Comparison of ENCODE assay signal across 11 cellular contexts in the genomic region with DNA sequence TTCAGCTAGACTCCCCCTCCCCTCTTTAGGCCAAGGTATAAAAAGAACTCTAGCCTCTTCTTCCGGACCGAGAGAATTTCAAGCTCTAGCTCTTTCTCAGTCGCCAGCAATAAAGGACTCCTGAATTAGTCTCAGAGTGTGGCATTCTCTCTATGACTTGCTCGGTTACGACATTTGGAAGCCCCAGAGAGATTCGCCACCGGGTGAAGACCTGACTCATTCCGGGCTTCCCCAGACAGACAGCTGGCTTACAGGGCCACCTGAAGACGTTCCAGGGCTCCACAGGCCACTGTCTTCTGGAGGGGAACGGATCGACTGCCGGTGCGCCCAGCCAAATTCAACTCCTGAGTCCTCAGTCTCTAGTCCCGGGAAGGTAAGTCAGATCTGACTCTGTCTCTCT. TPM values are rescaled to one million over a fixed set of nuclear protein-coding genes. Genes with fewer than 3 reads are reported as not detected.
DNase-seq lines count a peak whose midpoint lies in the region; ATAC-seq and TF ChIP-seq lines count a peak whose summit lies in the region.
"Had no signal": no experiment of that assay in that cellular context is flagged by ENCODE, and none has a peak within 500 bp of the region (broad histone marks: within the 10 kb centered on the region; RNA-seq: fewer than 3 reads in every experiment).

Gene AKR1B15 (plus strand): TSS at position 234 of the 400 bp plus-strand sequence. CDS start 15,510 bp downstream, outside the sequence.

- no peak within 1 kb of the TSS for H4K91ac ChIP-seq in mesenchymal stem cell (ENCODE audit: low read length)

- H3K14ac ChIP-seq in mesenchymal stem cell (ENCODE audit: low read length in 2 of 2): no peak within 1 kb of the TSS

- H4K20me1 ChIP-seq in GM23338 (replicated peaks; ENCODE audit: insufficient read depth): no peaks in the 10 kb centered on the region
- H4K20me1 ChIP-seq: BLaER1 had no signal

- H3K4me1 Mint-ChIP-seq in GM23338: peaks cover 37% of the 10 kb centered on the region

- peaks cover 4% of the 10 kb centered on the region for H3K9me2 ChIP-seq in GM23338 (ENCODE audit: insufficient read depth)

- H2AK5ac ChIP-seq in mesenchymal stem cell (ENCODE audit: low read length, severe bottlenecking): no peak within 1 kb of the TSS

- no peak for ATAC-seq in GM23338

- no peak within 1 kb of the TSS for H3K27ac Mint-ChIP-seq in GM23338

- no peaks in the 10 kb centered on the region for H3K79me2 ChIP-seq in GM23338 (replicated peaks; ENCODE audit: insufficient read depth)

- peaks cover 21% of the 10 kb centered on the region for H3K4me1 ChIP-seq in GM23338 (ENCODE audit: insufficient read depth)
- peaks cover 3% of the 10 kb centered on the region for H3K4me1 ChIP-seq in mesenchymal stem cell (ENCODE audit: control insufficient read depth, insufficient read depth, low read depth, low read length)

- peak within 1 kb of the TSS; percentile 70 for H3K4me2 ChIP-seq in GM23338
- H3K4me2 ChIP-seq in mesenchymal stem cell (ENCODE audit: low read length, poor library complexity, severe bottlenecking): no peak within 1 kb of the TSS

- H3K9me3 ChIP-seq in mesenchymal stem cell (ENCODE audit: control insufficient read depth, low read length): no peaks in the 10 kb centered on the region
- H3K9me3 ChIP-seq: BLaER1 had no signal

- H3K4me3 ChIP-seq in GM23338 (peak within 1 kb of the TSS; percentile 52), mesenchymal stem cell (ENCODE audit: insufficient read depth in 1 of 2, low read depth in 1 of 2, low read length in 2 of 2) (peak within 1 kb of the TSS in 1 of 2 experiments; percentile 45)
- H3K4me3 ChIP-seq: BLaER1 had no signal

- H3K27me3 Mint-ChIP-seq in GM23338 (ENCODE audit: insufficient read depth, low read depth, poor library complexity): peaks cover 7% of the 10 kb centered on the region

- no peak within 1 kb of the TSS for H3K23ac ChIP-seq in mesenchymal stem cell (ENCODE audit: low read length in 2 of 2)

- no peaks in the 10 kb centered on the region; the same call in 2 of the 3 replicates for H3K9me3 Mint-ChIP-seq in GM23338

- no peak within 1 kb of the TSS for H2BK120ac ChIP-seq in mesenchymal stem cell (ENCODE audit: low read depth, low read length)

- WGBS in mesenchymal stem cell: 85% methylated on average over 14 of the region's 14 CpGs

- H2AFZ ChIP-seq in GM23338: peak within 1 kb of the TSS; percentile 83
- no peak within 1 kb of the TSS for H2AFZ ChIP-seq in mesenchymal stem cell (ENCODE audit: low read depth, low read length)

- H3K36me3 Mint-ChIP-seq in GM23338 (ENCODE audit: low read depth): no peaks in the 10 kb centered on the region

- H3K36me3 ChIP-seq in GM23338 (ENCODE audit: insufficient read depth) (no peaks in the 10 kb centered on the region), mesenchymal stem cell (ENCODE audit: control insufficient read depth in 1 of 2, insufficient read depth in 2 of 2, low read depth in 1 of 2, low read length in 2 of 2) (no peaks in the 10 kb centered on the region)
- H3K36me3 ChIP-seq: BLaER1 had no signal

- no peaks in the 10 kb centered on the region for H3K79me1 ChIP-seq in mesenchymal stem cell (replicated peaks; ENCODE audit: low read length, poor library complexity, severe bottlenecking)

- no peak within 1 kb of the TSS for H2BK15ac ChIP-seq in mesenchymal stem cell (ENCODE audit: low read depth, poor library complexity, severe bottlenecking)

- no peak for TF ChIP-seq CTCF in GM23338 (conservative IDR thresholded peaks at IDR 0.05; ENCODE audit: low read depth in 2 of 2)

- DNase-seq in activated CD4-positive, alpha-beta T cell treated with anti-CD3 and anti-CD28 coated beads for 48 hours: peak; percentile 58
- DNase-seq in activated CD4-positive, alpha-beta T cell treated with anti-CD3 and anti-CD28 coated beads, Interleukin-2, amount 50 U/mL, for 1 hour: no peak
- DNase-seq in GM23338 (ENCODE audit: low spot score) (no peak), MV-4-11 (lab: John Stamatoyannopoulos, UW) (peak; percentile 4), mesenchymal stem cell (peak; percentile 51), NCI-H187 (lab: John Stamatoyannopoulos, UW) (no peak), COLO829 (ENCODE audit: low spot score) (no peak), hippocampal formation (lab: John Stamatoyannopoulos, UW) (no peak)

- no peak within 1 kb of the TSS for H4K8ac ChIP-seq in mesenchymal stem cell (ENCODE audit: low read length)

- H3K4me3 Mint-ChIP-seq in GM23338: peak within 1 kb of the TSS; percentile 74

- H3K4ac ChIP-seq in mesenchymal stem cell (ENCODE audit: low read depth in 1 of 2, low read length in 2 of 2): no peak within 1 kb of the TSS

- H3K27ac ChIP-seq in GM23338 (ENCODE audit: low read depth) (no peak within 1 kb of the TSS), mesenchymal stem cell (ENCODE audit: low read length, poor library complexity, severe bottlenecking) (no peak within 1 kb of the TSS)
- H3K27ac ChIP-seq: BLaER1 had no signal

- peak within 1 kb of the TSS; percentile 83 for H3K9ac ChIP-seq in mesenchymal stem cell (ENCODE audit: low read length)
- H3K9ac ChIP-seq: BLaER1 had no signal

- H3K27me3 ChIP-seq in GM23338 (ENCODE audit: insufficient read depth) (no peaks in the 10 kb centered on the region), mesenchymal stem cell (ENCODE audit: control insufficient read depth in 1 of 2, insufficient read depth in 1 of 2, low read length in 2 of 2) (peaks cover 0 to 20% of the 10 kb centered on the region in 2 experiments)
- H3K27me3 ChIP-seq: BLaER1 had no signal

- no peaks in the 10 kb centered on the region for H3F3A ChIP-seq in GM23338 (replicated peaks; ENCODE audit: low read depth)

- no peak within 1 kb of the TSS for H3K18ac ChIP-seq in mesenchymal stem cell (ENCODE audit: low read depth in 1 of 2, low read length in 2 of 2)

- H2BK12ac ChIP-seq in mesenchymal stem cell (ENCODE audit: low read length in 2 of 2): no peak within 1 kb of the TSS

- H2BK5ac ChIP-seq in mesenchymal stem cell (ENCODE audit: low read depth, low read length, poor library complexity, severe bottlenecking): no peak within 1 kb of the TSS

TF ChIP-seq in GM23338, 12 proteins besides CTCF, POLR2A, EP300 and RAD21 (continues in another document):
- no peak for TF ChIP-seq NANOG (IDR thresholded peaks at IDR 0.05; ENCODE audit: borderline replicate concordance)
- TF ChIP-seq CREB1 (CRISPR knock-in tag; IDR thresholded peaks at IDR 0.05; ENCODE audit: low read depth): no peak
- TF ChIP-seq POLR2AphosphoS5 (IDR thresholded peaks at IDR 0.05; ENCODE audit: low read depth): no peak
- TF ChIP-seq JUNB (IDR thresholded peaks at IDR 0.05; ENCODE audit: unreplicated experiment): no peak
- TF ChIP-seq ZNF114 (CRISPR knock-in tag; IDR thresholded peaks at IDR 0.05): no peak
- TF ChIP-seq STAT1 (IDR thresholded peaks at IDR 0.05; ENCODE audit: unreplicated experiment): no peak

RNA-seq across cellular contexts. Expression of gene AKR1B15, which starts in this region (rescaled TPM):
- total RNA-seq in GM23338 (2014; rRNA removed; shearing (Covaris generic)): 0.08 TPM in 1 of 2 replicates, not detected in the other
- polyA plus RNA-seq in GM23338 (2016; fragmentation: Nextera tagmentation; extraction: Ambion mirVana): 0.17 TPM in 1 of 2 replicates, not detected in the other
- polyA plus RNA-seq in mesenchymal stem cell (2013, experiment 1 of 2): not detected
- polyA plus RNA-seq in mesenchymal stem cell (2013, experiment 2 of 2): not detected
- total RNA-seq: activated CD8-positive, alpha-beta memory T cell treated with anti-CD3 and anti-CD28 coated beads for 36 hours; pulmonary artery endothelial cell had no signal

Comparison
In these comparisons a context has a peak if more than half of its experiments do, and no peak if none do; other contexts are left out.
1. DNase-seq: peak in activated CD4-positive, alpha-beta T cell treated with anti-CD3 and anti-CD28 coated beads for 48 hours (single experiment), MV-4-11 (single experiment) and mesenchymal stem cell (single experiment); none in activated CD4-positive, alpha-beta T cell treated with anti-CD3 and anti-CD28 coated beads, Interleukin-2, amount 50 U/mL, for 1 hour (single experiment), GM23338 (single experiment), NCI-H187 (0 of 2), COLO829 (single experiment) and hippocampal formation (0 of 2).